ENCODE assay signal across 11 cellular contexts in genomic region chr7:111392976-111393762, GRCh38.
DNase-seq lines count a peak whose midpoint lies in the region; ATAC-seq and TF ChIP-seq lines count a peak whose summit lies in the region.
"Had no signal": no experiment of that assay in that cellular context is flagged by ENCODE, and none has a peak within 500 bp of the region (broad histone marks: within the 10 kb centered on the region; RNA-seq: fewer than 3 reads in every experiment).

No MANE protein-coding gene starts in this region.

- peak overlapping the region; percentile 59 for H3K27ac Mint-ChIP-seq in neural crest cell (ENCODE audit: unreplicated experiment)

- no peak for TF ChIP-seq CTCF in neural crest cell (conservative IDR thresholded peaks at IDR 0.05)

- ATAC-seq in HG03469 (IDR thresholded peaks at IDR 0.05; ENCODE audit: unreplicated experiment) = no peak
- no peak for ATAC-seq in GM18868 (IDR thresholded peaks at IDR 0.05; ENCODE audit: unreplicated experiment)

- DNase-seq in AG08395 (ENCODE audit: low spot score) (peak; percentile 10), SK-MEL-5 (ENCODE audit: low read depth, low spot score) (peak; percentile 99), foreskin melanocyte (peak; percentile 94), neural crest cell (ENCODE audit: low read depth, low spot score) (no peak), hippocampal formation (lab: John Stamatoyannopoulos, UW) (no peak), NCI-H2171 treated with DMSO at 0.1 percent for 48 hours (lab: John Stamatoyannopoulos, UW) (no peak)
- DNase-seq: NCI-H2029, ovary, substantia nigra had no signal

- in situ Hi-C loops in SK-MEL-5 (cut with HindIII; ENCODE audit: low pct_unique_long_range_greater_than_20kb, low sequenced_read_pairs) = no loop called here

- H3K9me3 Mint-ChIP-seq in neural crest cell = peaks cover 3% of the 10 kb centered on the region

- peak overlapping the region; percentile 7 for H3K4me3 Mint-ChIP-seq in neural crest cell

- peaks cover 16% of the 10 kb centered on the region for H3K4me1 Mint-ChIP-seq in neural crest cell

- no peaks in the 10 kb centered on the region for H3K27me3 Mint-ChIP-seq in neural crest cell (ENCODE audit: low read depth)

- H3K36me3 Mint-ChIP-seq in neural crest cell (ENCODE audit: low read depth) = peaks cover 8% of the 10 kb centered on the region

Comparison
In these comparisons a context has a peak if more than half of its experiments do, and no peak if none do; other contexts are left out.
1. DNase-seq: peak in AG08395 (single experiment), SK-MEL-5 (single experiment) and foreskin melanocyte (single experiment); none in neural crest cell (single experiment), hippocampal formation (0 of 2) and NCI-H2171 treated with DMSO at 0.1 percent for 48 hours (single experiment).